ENCODE assay signal across 9 cellular contexts in the genomic region with DNA sequence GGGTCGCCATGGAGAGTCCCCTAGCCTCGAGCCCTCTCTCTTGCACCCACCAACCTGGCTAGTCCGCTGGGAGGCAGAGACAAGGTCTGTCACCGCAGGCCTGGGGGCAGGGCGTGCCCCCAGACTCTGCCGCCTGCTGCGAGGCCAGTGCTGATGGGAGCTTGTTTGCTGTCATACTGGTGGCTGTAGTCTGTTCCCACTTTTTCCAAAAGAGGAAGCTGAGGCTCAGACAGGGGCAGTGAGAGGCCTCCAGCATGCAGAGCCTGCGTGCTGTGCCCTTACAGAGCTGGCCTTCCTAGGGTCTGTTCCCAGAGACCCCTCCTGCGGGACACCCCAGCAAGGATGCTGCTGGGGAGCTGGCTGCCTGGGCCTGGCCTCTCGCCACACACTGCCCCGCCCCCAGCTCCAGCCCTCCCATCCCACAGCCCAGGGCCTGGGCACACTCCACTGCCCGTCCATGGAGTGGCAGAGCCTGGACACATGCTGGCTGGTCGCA. TPM values are rescaled to one million over a fixed set of nuclear protein-coding genes. Genes with fewer than 3 reads are reported as not detected.
DNase-seq lines count a peak whose midpoint lies in the region; TF ChIP-seq lines count a peak whose summit lies in the region.
"Had no signal": no experiment of that assay in that cellular context is flagged by ENCODE, and none has a peak within 500 bp of the region (broad histone marks: within the 10 kb centered on the region; RNA-seq: fewer than 3 reads in every experiment).

No MANE protein-coding gene starts in this region.

- peak overlapping the region; percentile 1 for H3K27ac ChIP-seq in effector memory CD4-positive, alpha-beta T cell (ENCODE audit: insufficient read depth, low read length, poor library complexity, severe bottlenecking)
- peak overlapping the region in 7 of 8 donors; percentile 13 to 76 (median 44) for H3K27ac ChIP-seq in spleen

- TF ChIP-seq POLR2A in spleen (IDR thresholded peaks at IDR 0.05): no peak

- 52 to 72% (median 62%) methylated on average over 3 to 13 of the region's 13 CpGs for WGBS in spleen, 5 donors

- DNase-seq in activated naive CD4-positive, alpha-beta T cell treated with anti-CD3 and anti-CD28 coated beads, Interleukin-2, amount 10 ng/mL, durations not matched to agents 7 days and 5 days: no peak
- no peak for DNase-seq in activated naive CD4-positive, alpha-beta T cell treated with Interleukin-2 at 50 U/mL for 16 hours
- peak; percentile 37 for DNase-seq in NOMO-1 treated with dmso at 0.1 percent for 144 hours (lab: John Stamatoyannopoulos, UW; ENCODE audit: unreplicated experiment)
- no peak for DNase-seq in effector memory CD4-positive, alpha-beta T cell
- peak; percentile 81 for DNase-seq in spleen
- DNase-seq in NCI-H748 (lab: John Stamatoyannopoulos, UW; ENCODE audit: unreplicated experiment): no peak
- DNase-seq in immature natural killer cell: no peak
- no peak for DNase-seq in stimulated activated CD4-positive, alpha-beta T cell treated with anti-CD3 and anti-CD28 coated beads, Interleukin-4, amount 100 ng/mL, for 24 hours
- DNase-seq: NCI-H2081 had no signal

- H3K27me3 ChIP-seq in effector memory CD4-positive, alpha-beta T cell (replicated peaks; ENCODE audit: control insufficient read depth, insufficient read depth, low read length, poor library complexity, severe bottlenecking): no peaks in the 10 kb centered on the region
- H3K27me3 ChIP-seq in spleen (replicated peaks in 1 of 7): no peaks in the 10 kb centered on the region

- H3K36me3 Mint-ChIP-seq in activated naive CD4-positive, alpha-beta T cell treated with anti-CD3 and anti-CD28 coated beads, Interleukin-2, amount 10 ng/mL, durations not matched to agents 7 days and 5 days: peaks cover 39% of the 10 kb centered on the region
- peaks cover 0 to 8% (median 5%) of the 10 kb centered on the region in 3 donors for H3K36me3 Mint-ChIP-seq in immature natural killer cell

- peaks cover 47% of the 10 kb centered on the region for H3K36me3 ChIP-seq in effector memory CD4-positive, alpha-beta T cell (ENCODE audit: control insufficient read depth, insufficient read depth, low read length)
- peaks cover 0 to 49% (median 28%) of the 10 kb centered on the region in 6 donors for H3K36me3 ChIP-seq in spleen

- peaks cover 17% of the 10 kb centered on the region for H3K4me1 ChIP-seq in effector memory CD4-positive, alpha-beta T cell (ENCODE audit: control insufficient read depth, insufficient read depth, low read length, poor library complexity, severe bottlenecking)
- H3K4me1 ChIP-seq in spleen: peaks cover 0 to 92% (median 37%) of the 10 kb centered on the region in 6 donors

- no peak overlapping the region for H3K4me3 ChIP-seq in effector memory CD4-positive, alpha-beta T cell (ENCODE audit: insufficient read depth, low read depth, low read length, poor library complexity, severe bottlenecking)
- peak overlapping the region in 1 of 8 donors; percentile 4 for H3K4me3 ChIP-seq in spleen

- H3K4me1 Mint-ChIP-seq in activated naive CD4-positive, alpha-beta T cell treated with anti-CD3 and anti-CD28 coated beads, Interleukin-2, amount 10 ng/mL, durations not matched to agents 7 days and 5 days: peaks cover 37% of the 10 kb centered on the region
- H3K4me1 Mint-ChIP-seq in immature natural killer cell: peaks cover 7 to 14% of the 10 kb centered on the region in 2 donors

- CTCF ChIA-PET in activated naive CD4-positive, alpha-beta T cell treated with anti-CD3 and anti-CD28 coated beads, Interleukin-2, amount 10 ng/mL, durations not matched to agents 7 days and 5 days (lab: Charles Lee): interaction anchor here (0.6 to 0.9 kb wide), 3 partner anchors 16 to 81 kb away, joined by 3 read pairs; no protein-coding TSS in a partner anchor

- no peak overlapping the region for H3K4me3 Mint-ChIP-seq in activated naive CD4-positive, alpha-beta T cell treated with anti-CD3 and anti-CD28 coated beads, Interleukin-2, amount 10 ng/mL, durations not matched to agents 7 days and 5 days
- no peak overlapping the region for H3K4me3 Mint-ChIP-seq in immature natural killer cell

- no peak for TF ChIP-seq CTCF in spleen (IDR thresholded peaks at IDR 0.05 in 8 of 11, conservative IDR thresholded peaks at IDR 0.05 in 3 of 11)

- no peaks in the 10 kb centered on the region for H3K9me3 ChIP-seq in effector memory CD4-positive, alpha-beta T cell (ENCODE audit: control insufficient read depth, low read length)
- H3K9me3 ChIP-seq in spleen: no peaks in the 10 kb centered on the region

- no peaks in the 10 kb centered on the region for H3K9me3 Mint-ChIP-seq in activated naive CD4-positive, alpha-beta T cell treated with anti-CD3 and anti-CD28 coated beads, Interleukin-2, amount 10 ng/mL, durations not matched to agents 7 days and 5 days
- no peaks in the 10 kb centered on the region for H3K9me3 Mint-ChIP-seq in immature natural killer cell

- H3K27ac Mint-ChIP-seq in activated naive CD4-positive, alpha-beta T cell treated with anti-CD3 and anti-CD28 coated beads, Interleukin-2, amount 10 ng/mL, durations not matched to agents 7 days and 5 days: peak overlapping the region; percentile 28
- peak overlapping the region in 1 of 6 donors; percentile 72 for H3K27ac Mint-ChIP-seq in immature natural killer cell

- intact Hi-C loops in spleen (cut with DNase I; ENCODE audit: low total_unique reads): no loop called here

- H3K27me3 Mint-ChIP-seq in activated naive CD4-positive, alpha-beta T cell treated with anti-CD3 and anti-CD28 coated beads, Interleukin-2, amount 10 ng/mL, durations not matched to agents 7 days and 5 days: no peaks in the 10 kb centered on the region
- peaks cover 13 to 38% (median 36%) of the 10 kb centered on the region in 3 donors for H3K27me3 Mint-ChIP-seq in immature natural killer cell (ENCODE audit: low read depth in 3 of 3)

RNA-seq across cellular contexts. Expression of a gene that starts 21.0 kb away (rescaled TPM):
- 10 to 100 TPM; 27.6 to 54.8 (median 35.8) TPM for total RNA-seq in spleen
- polyA plus RNA-seq in spleen: 10 to 100 TPM; 50.4 to 68.8 (median 57.4) TPM
- 1 to 10 TPM in 2 of 3 donors, not detected in 1; 3.5 to 5.2 TPM for polyA plus RNA-seq in immature natural killer cell

RNA-seq across cellular contexts. Expression of a gene that starts 58.5 kb away (rescaled TPM):
- total RNA-seq in spleen: 10 to 100 TPM; 32.8 to 78.8 (median 44.6) TPM
- polyA plus RNA-seq in spleen (10 to 100 TPM; 21.7 to 38.9 (median 23.0) TPM), immature natural killer cell (100 to 1,000 TPM in 1 of 3 donors, 10 to 100 TPM in 2; 55.1 to 105 (median 78.8) TPM)

Comparison
In these comparisons a context has a peak if more than half of its experiments do, and no peak if none do; other contexts are left out.
1. DNase-seq: peak in NOMO-1 treated with dmso at 0.1 percent for 144 hours (single experiment) and spleen (single experiment); none in activated naive CD4-positive, alpha-beta T cell treated with anti-CD3 and anti-CD28 coated beads, Interleukin-2, amount 10 ng/mL, durations not matched to agents 7 days and 5 days (single experiment), activated naive CD4-positive, alpha-beta T cell treated with Interleukin-2 at 50 U/mL for 16 hours (single experiment), effector memory CD4-positive, alpha-beta T cell (0 of 3), NCI-H748 (single experiment), immature natural killer cell (0 of 3) and stimulated activated CD4-positive, alpha-beta T cell treated with anti-CD3 and anti-CD28 coated beads, Interleukin-4, amount 100 ng/mL, for 24 hours (single experiment).
2. RNA of a gene that starts 21.0 kb away (polyA plus RNA-seq): 50.4 to 68.8 TPM in spleen; 3.5 to 5.2 TPM in immature natural killer cell; every median in the first group is over 4 times any median in the second.